1 cellular context compared by ENCODE assay signal in the genomic region with DNA sequence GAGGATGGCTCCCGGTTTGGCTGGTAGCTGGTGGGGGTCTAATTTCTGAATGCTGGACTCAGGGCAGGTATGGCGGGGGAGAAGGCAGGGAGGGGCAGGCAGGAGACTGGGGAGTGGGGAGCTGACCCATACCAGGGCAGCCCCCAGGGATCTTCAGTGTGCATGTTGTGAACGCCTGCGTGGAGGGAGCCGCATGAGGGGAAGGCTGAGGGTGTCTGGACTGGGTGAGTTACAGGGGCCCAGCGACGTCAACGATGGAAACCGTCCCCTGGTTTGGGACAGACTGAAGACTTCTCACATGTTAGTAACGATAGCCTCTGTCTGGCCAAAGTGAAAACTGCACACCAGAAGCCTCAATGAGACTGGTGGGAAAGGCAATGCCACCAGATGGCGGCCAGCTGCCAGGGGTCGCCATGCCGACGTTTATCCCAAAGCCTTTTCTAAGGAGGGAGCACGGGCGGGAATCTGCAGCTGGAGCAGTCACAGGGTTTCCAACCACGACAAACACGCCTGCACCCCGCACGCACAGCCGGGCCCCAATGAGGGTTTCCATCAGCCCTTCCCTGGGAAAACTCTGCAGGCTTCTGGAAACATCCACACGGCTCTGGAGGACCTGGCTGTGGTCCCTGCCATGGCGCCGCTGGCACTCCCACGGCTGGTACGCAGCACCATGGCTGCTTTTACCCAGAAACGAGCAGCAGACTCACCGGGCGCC.
TF ChIP-seq lines count a peak whose summit lies in the region.

No MANE protein-coding gene starts in this region.

TF ChIP-seq in H1, 55 proteins besides CTCF, POLR2A, EP300 and RAD21:
- TF ChIP-seq SAP30 (IDR thresholded peaks at IDR 0.05; ENCODE audit: insufficient read depth, insufficient replicate concordance, low read length) (no peak), KDM1A (IDR thresholded peaks at IDR 0.05; ENCODE audit: borderline replicate concordance, low read length) (no peak), ASH2L (IDR thresholded peaks at IDR 0.05; ENCODE audit: low read length) (no peak), ZNF274 (IDR thresholded peaks at IDR 0.05; ENCODE audit: borderline replicate concordance, extremely low read depth, low read length) (no peak), RXRA (IDR thresholded peaks at IDR 0.05; ENCODE audit: insufficient read depth, low read depth, low read length) (no peak), SRF (IDR thresholded peaks at IDR 0.05; ENCODE audit: low read depth, low read length) (no peak), CREB1 (IDR thresholded peaks at IDR 0.05) (no peak), SUZ12 (IDR thresholded peaks at IDR 0.05; ENCODE audit: low read length) (no peak)
- TF ChIP-seq, protein P1, sequence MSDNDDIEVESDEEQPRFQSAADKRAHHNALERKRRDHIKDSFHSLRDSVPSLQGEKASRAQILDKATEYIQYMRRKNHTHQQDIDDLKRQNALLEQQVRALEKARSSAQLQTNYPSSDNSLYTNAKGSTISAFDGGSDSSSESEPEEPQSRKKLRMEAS (IDR thresholded peaks at IDR 0.05): no peak
- TF ChIP-seq, protein P2, sequence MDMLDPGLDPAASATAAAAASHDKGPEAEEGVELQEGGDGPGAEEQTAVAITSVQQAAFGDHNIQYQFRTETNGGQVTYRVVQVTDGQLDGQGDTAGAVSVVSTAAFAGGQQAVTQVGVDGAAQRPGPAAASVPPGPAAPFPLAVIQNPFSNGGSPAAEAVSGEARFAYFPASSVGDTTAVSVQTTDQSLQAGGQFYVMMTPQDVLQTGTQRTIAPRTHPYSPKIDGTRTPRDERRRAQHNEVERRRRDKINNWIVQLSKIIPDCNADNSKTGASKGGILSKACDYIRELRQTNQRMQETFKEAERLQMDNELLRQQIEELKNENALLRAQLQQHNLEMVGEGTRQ (IDR thresholded peaks at IDR 0.05; ENCODE audit: low read length): no peak
- TF ChIP-seq, protein P3, sequence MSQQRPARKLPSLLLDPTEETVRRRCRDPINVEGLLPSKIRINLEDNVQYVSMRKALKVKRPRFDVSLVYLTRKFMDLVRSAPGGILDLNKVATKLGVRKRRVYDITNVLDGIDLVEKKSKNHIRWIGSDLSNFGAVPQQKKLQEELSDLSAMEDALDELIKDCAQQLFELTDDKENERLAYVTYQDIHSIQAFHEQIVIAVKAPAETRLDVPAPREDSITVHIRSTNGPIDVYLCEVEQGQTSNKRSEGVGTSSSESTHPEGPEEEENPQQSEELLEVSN (IDR thresholded peaks at IDR 0.05): no peak
- TF ChIP-seq, protein P4, sequence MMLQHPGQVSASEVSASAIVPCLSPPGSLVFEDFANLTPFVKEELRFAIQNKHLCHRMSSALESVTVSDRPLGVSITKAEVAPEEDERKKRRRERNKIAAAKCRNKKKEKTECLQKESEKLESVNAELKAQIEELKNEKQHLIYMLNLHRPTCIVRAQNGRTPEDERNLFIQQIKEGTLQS (IDR thresholded peaks at IDR 0.05; ENCODE audit: insufficient read depth, low read depth, low read length): no peak
